Comparison of ENCODE assay signal across 1 cellular context in the genomic region with DNA sequence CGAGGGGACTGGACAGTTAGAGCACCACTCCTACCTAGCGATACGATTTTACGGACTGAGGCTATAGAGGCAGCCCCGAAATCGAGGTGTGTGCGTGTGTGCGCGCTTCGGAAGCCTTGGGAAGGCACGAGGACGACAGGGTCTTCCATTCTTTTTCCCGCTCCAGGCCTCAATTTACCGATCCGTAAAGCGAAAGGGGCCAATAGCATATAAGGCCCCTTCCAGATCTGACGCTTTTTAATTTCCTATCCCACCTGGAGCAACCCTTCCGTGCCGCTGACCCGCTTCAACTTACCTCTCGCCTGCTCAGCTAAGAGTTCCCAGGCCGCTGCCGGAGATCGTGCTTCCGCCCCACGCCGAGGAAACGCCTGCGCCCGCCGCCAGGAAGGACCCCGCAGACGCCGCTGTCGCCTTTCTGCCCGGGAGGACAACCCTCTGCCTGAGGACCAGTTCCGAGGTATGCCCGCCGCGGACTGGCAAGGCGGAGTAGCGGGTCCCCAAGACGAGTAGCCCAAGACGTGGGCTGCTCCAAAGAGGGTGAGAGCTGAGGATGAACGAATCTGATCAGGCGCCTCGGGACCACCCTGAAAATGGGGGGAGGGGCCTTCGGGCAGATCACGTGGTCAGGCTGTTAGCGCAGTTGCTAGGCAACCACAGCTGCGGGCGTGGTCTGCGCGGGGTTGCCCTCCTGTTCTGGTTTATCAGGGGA.
A peak's percentile ranks its signal among the peaks of the same experiment; 100 is the strongest.
TF ChIP-seq lines count a peak whose summit lies in the region.

A gene (minus strand): TSS at position 372 of the 709 bp plus-strand sequence. CDS start 4,924 bp downstream, outside the sequence.

TF ChIP-seq in HCT116, 20 proteins besides CTCF, POLR2A, EP300 and RAD21 (continued from another document):
- TF ChIP-seq, protein P1, sequence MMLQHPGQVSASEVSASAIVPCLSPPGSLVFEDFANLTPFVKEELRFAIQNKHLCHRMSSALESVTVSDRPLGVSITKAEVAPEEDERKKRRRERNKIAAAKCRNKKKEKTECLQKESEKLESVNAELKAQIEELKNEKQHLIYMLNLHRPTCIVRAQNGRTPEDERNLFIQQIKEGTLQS (IDR thresholded peaks at IDR 0.05): no peak
- TF ChIP-seq, protein P2, sequence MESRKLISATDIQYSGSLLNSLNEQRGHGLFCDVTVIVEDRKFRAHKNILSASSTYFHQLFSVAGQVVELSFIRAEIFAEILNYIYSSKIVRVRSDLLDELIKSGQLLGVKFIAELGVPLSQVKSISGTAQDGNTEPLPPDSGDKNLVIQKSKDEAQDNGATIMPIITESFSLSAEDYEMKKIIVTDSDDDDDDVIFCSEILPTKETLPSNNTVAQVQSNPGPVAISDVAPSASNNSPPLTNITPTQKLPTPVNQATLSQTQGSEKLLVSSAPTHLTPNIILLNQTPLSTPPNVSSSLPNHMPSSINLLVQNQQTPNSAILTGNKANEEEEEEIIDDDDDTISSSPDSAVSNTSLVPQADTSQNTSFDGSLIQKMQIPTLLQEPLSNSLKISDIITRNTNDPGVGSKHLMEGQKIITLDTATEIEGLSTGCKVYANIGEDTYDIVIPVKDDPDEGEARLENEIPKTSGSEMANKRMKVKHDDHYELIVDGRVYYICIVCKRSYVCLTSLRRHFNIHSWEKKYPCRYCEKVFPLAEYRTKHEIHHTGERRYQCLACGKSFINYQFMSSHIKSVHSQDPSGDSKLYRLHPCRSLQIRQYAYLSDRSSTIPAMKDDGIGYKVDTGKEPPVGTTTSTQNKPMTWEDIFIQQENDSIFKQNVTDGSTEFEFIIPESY (IDR thresholded peaks at IDR 0.05; ENCODE audit: extremely low read depth, insufficient replicate concordance, low read length): no peak
- peak; percentile 48 for TF ChIP-seq YY1 (IDR thresholded peaks at IDR 0.05; ENCODE audit: extremely low read depth, insufficient replicate concordance, low read depth, low read length)
- peak; percentile 81 for TF ChIP-seq SP1 (IDR thresholded peaks at IDR 0.05; ENCODE audit: low read depth)
- no peak for TF ChIP-seq EZH2phosphoT487 (IDR thresholded peaks at IDR 0.05; ENCODE audit: borderline replicate concordance)
- TF ChIP-seq ZFX (IDR thresholded peaks at IDR 0.05): peak; percentile 87; the same call in 1 of the 2 replicates
- peak; percentile 89 for TF ChIP-seq POLR2AphosphoS5 (IDR thresholded peaks at IDR 0.05; ENCODE audit: low read depth, low read length)
- peak; percentile 95 for TF ChIP-seq SRF (IDR thresholded peaks at IDR 0.05; ENCODE audit: low read depth)
